In the genomic region with DNA sequence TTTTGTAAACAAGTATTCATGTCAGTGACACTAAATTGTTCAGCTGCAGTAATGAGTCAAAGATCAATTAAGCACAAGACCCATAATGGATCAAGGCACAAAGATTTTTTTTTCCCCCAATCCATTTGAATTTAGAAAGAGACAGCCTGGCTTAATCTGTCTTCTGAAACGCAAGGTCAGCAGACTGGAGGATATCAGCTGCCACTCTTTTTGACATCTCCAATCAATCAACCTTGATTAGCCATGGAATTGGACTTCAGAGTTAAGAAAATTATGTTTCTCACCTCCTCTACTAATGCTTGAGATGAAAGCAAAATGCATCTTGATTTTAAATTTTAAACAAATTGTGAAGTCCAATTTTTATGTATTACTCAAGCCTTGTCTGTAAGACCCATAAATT, we compare ENCODE assay signal across 25 cellular contexts.
DNase-seq lines count a peak whose midpoint lies in the region; ATAC-seq, FAIRE-seq and TF ChIP-seq lines count a peak whose summit lies in the region.
"Had no signal": no experiment of that assay in that cellular context is flagged by ENCODE, and none has a peak within 500 bp of the region (broad histone marks: within the 10 kb centered on the region; RNA-seq: fewer than 3 reads in every experiment).

No MANE protein-coding gene starts in this region.

- ATAC-seq in SK-N-SH treated with all-trans-retinoic acid at 6 μM for 48 hours = no peak
- no peak for ATAC-seq in CD8-positive, alpha-beta T cell
- ATAC-seq: A549, GM12878 had no signal

- H3K4ac ChIP-seq in H1 (replicated peaks; ENCODE audit: insufficient read length, low read depth, low read length) = no peak overlapping the region

- H3K27ac ChIP-seq in SK-N-SH (ENCODE audit: low read depth in 2 of 2, low read length in 1 of 2) (no peak overlapping the region), H1 (ENCODE audit: low read depth, low read length) (no peak overlapping the region)
- no peak overlapping the region for H3K27ac ChIP-seq in CD8-positive, alpha-beta T cell (ENCODE audit: low read depth, low read length)
- H3K27ac ChIP-seq: 22Rv1; A549; BLaER1 treated with 17β-estradiol and CSF1 and Interleukin-3, amounts not matched to agents 10 nM and 100 nM; C4-2B had no signal

- H3K56ac ChIP-seq in H1 (replicated peaks; ENCODE audit: insufficient read length, low read depth, low read length) = no peak overlapping the region

- TF ChIP-seq EP300 in SK-N-SH (IDR thresholded peaks at IDR 0.05; ENCODE audit: borderline replicate concordance in 1 of 2, low read depth in 1 of 2, low read length in 1 of 2) (peak in 1 of 2 experiments; percentile 85; a peak in 2 of 4 replicates), H1 (IDR thresholded peaks at IDR 0.05; ENCODE audit: borderline replicate concordance in 1 of 2, low read depth in 2 of 2, low read length in 2 of 2) (no peak)

- no peak overlapping the region for H3K27ac Mint-ChIP-seq in CD8-positive, alpha-beta T cell
- H3K27ac Mint-ChIP-seq: B cell; CD4-positive, alpha-beta T cell; CD8-positive, alpha-beta memory T cell had no signal

- H3K27me3 ChIP-seq in SK-N-SH (ENCODE audit: insufficient read depth) (no peaks in the 10 kb centered on the region), H1 (replicated peaks in 1 of 4; ENCODE audit: control insufficient read depth in 3 of 4, extremely low read depth in 1 of 4, insufficient read depth in 3 of 4, low read length in 3 of 4) (no peaks in the 10 kb centered on the region)
- H3K27me3 ChIP-seq in CD8-positive, alpha-beta T cell (ENCODE audit: insufficient read depth, low read length) = no peaks in the 10 kb centered on the region
- H3K27me3 ChIP-seq: BLaER1 treated with 17β-estradiol and CSF1 and Interleukin-3, amounts not matched to agents 10 nM and 100 nM had no signal

- H3K4me1 Mint-ChIP-seq in CD8-positive, alpha-beta T cell (ENCODE audit: low read depth) = no peaks in the 10 kb centered on the region
- H3K4me1 Mint-ChIP-seq: B cell; CD8-positive, alpha-beta memory T cell had no signal

- H4K8ac ChIP-seq in H1 (ENCODE audit: extremely low read depth, insufficient read depth, low read length) = no peak overlapping the region

- TF ChIP-seq CTCF in SK-N-SH (IDR thresholded peaks at IDR 0.05) (no peak), H1 (IDR thresholded peaks at IDR 0.05; ENCODE audit: control extremely low read depth in 1 of 3, insufficient read depth in 1 of 3, low read depth in 1 of 3, low read length in 3 of 3) (no peak)
- TF ChIP-seq CTCF in CD8-positive, alpha-beta T cell (IDR thresholded peaks at IDR 0.05) = no peak

- no peaks in the 10 kb centered on the region for H3K9me2 ChIP-seq in SK-N-SH

- H2AK5ac ChIP-seq in H1 (ENCODE audit: low read depth, low read length) = no peak overlapping the region

- H3K18ac ChIP-seq in H1 (ENCODE audit: extremely low read depth, low read length) = no peak overlapping the region

- TF ChIP-seq POLR2A in H1 (IDR thresholded peaks at IDR 0.05; ENCODE audit: control extremely low read depth in 1 of 2, low read depth in 2 of 2, low read length in 2 of 2) = no peak

- no peak overlapping the region for H2BK15ac ChIP-seq in H1 (ENCODE audit: low read length)

- H3K4me3 ChIP-seq in SK-N-SH (ENCODE audit: low read depth in 2 of 2, low read length in 1 of 2) (no peak overlapping the region), H1 (ENCODE audit: extremely low read depth in 1 of 4, insufficient read depth in 2 of 4, low read depth in 3 of 4, low read length in 4 of 4) (no peak overlapping the region)
- H3K4me3 ChIP-seq in CD8-positive, alpha-beta T cell (ENCODE audit: low read depth, low read length) = no peak overlapping the region
- H3K4me3 ChIP-seq: A549; BLaER1 treated with 17β-estradiol and CSF1 and Interleukin-3, amounts not matched to agents 10 nM and 100 nM; GM12878 had no signal

- WGBS in SK-N-SH (ENCODE audit: low lambda C conversion rate) = 12% methylated on average over 1 of the region's 1 CpG
- whole genome bisulfite sequencing in H1 (ENCODE audit: extremely low coverage in 1 of 2, insufficient coverage in 1 of 2, insufficient read length in 1 of 2, insufficient replicate concordance in 2 of 2, low coverage in 1 of 2, low lambda C conversion rate in 2 of 2, missing lambda C conversion rate in 1 of 2), 2 experiments = 88% methylated on average over 1 of the region's 1 CpG; no CpG with 5 or more reads in 1 of the 2 experiments

- POLR2A ChIA-PET in SK-N-SH (lab: Yijun Ruan, JAX) (no interaction called here), H1 (lab: Charles Lee; ENCODE audit: partially characterized antibody) (no interaction called here)
- POLR2A ChIA-PET in CD8-positive, alpha-beta T cell (lab: Charles Lee) = no interaction called here

- H2BK5ac ChIP-seq in H1 (ENCODE audit: low read depth, low read length) = no peak overlapping the region

- no peaks in the 10 kb centered on the region for H3F3A ChIP-seq in SK-N-SH (replicated peaks; ENCODE audit: insufficient read depth)

- no peaks in the 10 kb centered on the region for H3K36me3 Mint-ChIP-seq in CD8-positive, alpha-beta T cell
- H3K36me3 Mint-ChIP-seq: CD8-positive, alpha-beta memory T cell had no signal

- no peak overlapping the region for H3K14ac ChIP-seq in H1 (ENCODE audit: insufficient read length)

- no peaks in the 10 kb centered on the region for H3K9me3 Mint-ChIP-seq in CD8-positive, alpha-beta T cell

- H3K23ac ChIP-seq in H1 (ENCODE audit: insufficient read length) = no peak overlapping the region

- H3K36me3 ChIP-seq in SK-N-SH (replicated peaks in 1 of 2; ENCODE audit: control insufficient read depth in 1 of 2, insufficient read depth in 2 of 2, low read length in 1 of 2) = no peaks in the 10 kb centered on the region
- no peaks in the 10 kb centered on the region for H3K36me3 ChIP-seq in H1 (ENCODE audit: control insufficient read depth in 2 of 4, insufficient read depth in 4 of 4, low read length in 3 of 4)
- no peaks in the 10 kb centered on the region for H3K36me3 ChIP-seq in CD8-positive, alpha-beta T cell (ENCODE audit: insufficient read depth, low read length)
- H3K36me3 ChIP-seq: BLaER1 treated with 17β-estradiol and CSF1 and Interleukin-3, amounts not matched to agents 10 nM and 100 nM had no signal

- H3K27me3 Mint-ChIP-seq in CD8-positive, alpha-beta T cell (ENCODE audit: low read depth) = no peaks in the 10 kb centered on the region
- H3K27me3 Mint-ChIP-seq: B cell; CD4-positive, alpha-beta T cell; CD8-positive, alpha-beta memory T cell had no signal

- FAIRE-seq in H1 (lab: Jason Lieb, UNC) = no peak
- FAIRE-seq: A549, GM12878, GM12892, GM18507 had no signal

- no peaks in the 10 kb centered on the region; a peak in 1 of 4 replicates for H3K4me1 ChIP-seq in SK-N-SH (ENCODE audit: control insufficient read depth in 1 of 2, insufficient read depth in 2 of 2, low read depth in 1 of 2, low read length in 1 of 2)
- H3K4me1 ChIP-seq in H1 (replicated peaks in 1 of 4; ENCODE audit: control insufficient read depth in 3 of 4, insufficient read depth in 4 of 4, low read length in 3 of 4) = no peaks in the 10 kb centered on the region
- H3K4me1 ChIP-seq in CD8-positive, alpha-beta T cell (ENCODE audit: insufficient read depth, low read length) = no peaks in the 10 kb centered on the region
- H3K4me1 ChIP-seq: A549; BLaER1 treated with 17β-estradiol and CSF1 and Interleukin-3, amounts not matched to agents 10 nM and 100 nM had no signal

- no peak overlapping the region for H2BK20ac ChIP-seq in H1 (ENCODE audit: low read length)

- H3K9ac ChIP-seq in SK-N-SH (no peak overlapping the region), H1 (replicated peaks in 1 of 4; ENCODE audit: extremely low read depth in 1 of 4, low read depth in 3 of 4, low read length in 3 of 4) (no peak overlapping the region)
- H3K9ac ChIP-seq: BLaER1 treated with 17β-estradiol and CSF1 and Interleukin-3, amounts not matched to agents 10 nM and 100 nM had no signal

- no peak overlapping the region for H4K91ac ChIP-seq in H1 (replicated peaks; ENCODE audit: insufficient read length, low read length)

- intact Hi-C loops in CD8-positive, alpha-beta T cell (cut with DNase I, micrococcal nuclease) = no loop called here

- CTCF ChIA-PET in SK-N-SH (lab: Yijun Ruan, JAX) (no interaction called here), H1 (lab: Charles Lee; ENCODE audit: partially characterized antibody) (no interaction called here)
- CTCF ChIA-PET in CD8-positive, alpha-beta T cell (lab: Charles Lee) = no interaction called here

- DNase-seq in SK-N-SH = no peak
- DNase-seq in SK-N-DZ (ENCODE audit: low spot score) = peak; percentile 89
- DNase-seq in H1 (ENCODE audit: low read depth in 1 of 2, low spot score in 2 of 2) = no peak
- DNase-seq in NCI-H1092 (lab: John Stamatoyannopoulos, UW) = no peak
- DNase-seq in CD8-positive, alpha-beta T cell = no peak
- DNase-seq: AML-193; CD4-positive, alpha-beta T cell; CD8-positive, alpha-beta memory T cell; COR-L47; DMS 273 treated with DMSO at 0.1 percent for 48 hours; DMS153; DMS53; DMS79; DND-41; EL; GDM1 had no signal

- H2BK12ac ChIP-seq in H1 (ENCODE audit: low read depth, low read length) = no peak overlapping the region

- H2AFZ ChIP-seq in SK-N-SH (ENCODE audit: low read depth) (no peak overlapping the region), H1 (ENCODE audit: low read length) (no peak overlapping the region)

- H3K9me3 ChIP-seq in SK-N-SH (no peaks in the 10 kb centered on the region), H1 (ENCODE audit: insufficient read depth in 2 of 2, low read depth in 1 of 2, low read length in 1 of 2) (peaks cover 0 to 2% of the 10 kb centered on the region in 2 experiments; a peak in 1 of 4 replicates)
- H3K9me3 ChIP-seq in CD8-positive, alpha-beta T cell (ENCODE audit: low read length) = no peaks in the 10 kb centered on the region
- H3K9me3 ChIP-seq: A549; BLaER1 treated with 17β-estradiol and CSF1 and Interleukin-3, amounts not matched to agents 10 nM and 100 nM had no signal

- TF ChIP-seq RAD21 in SK-N-SH (IDR thresholded peaks at IDR 0.05; ENCODE audit: low read length) = no peak
- no peak for TF ChIP-seq RAD21 in H1 (IDR thresholded peaks at IDR 0.05 in 1 of 2, conservative IDR thresholded peaks at IDR 0.05 in 1 of 2; ENCODE audit: low read depth in 2 of 2, low read length in 2 of 2)

- no peaks in the 10 kb centered on the region for H3K79me2 ChIP-seq in SK-N-SH (ENCODE audit: insufficient read depth)
- no peaks in the 10 kb centered on the region for H3K79me2 ChIP-seq in H1 (ENCODE audit: control insufficient read depth in 1 of 2, insufficient read depth in 2 of 2, low read length in 2 of 2)

- H4K20me1 ChIP-seq in SK-N-SH (ENCODE audit: insufficient read depth) (no peaks in the 10 kb centered on the region), H1 (replicated peaks in 1 of 2; ENCODE audit: control insufficient read depth in 1 of 2, insufficient read depth in 2 of 2, low read length in 2 of 2) (no peaks in the 10 kb centered on the region)
- H4K20me1 ChIP-seq: BLaER1 treated with 17β-estradiol and CSF1 and Interleukin-3, amounts not matched to agents 10 nM and 100 nM had no signal

- no peak overlapping the region for H2BK120ac ChIP-seq in H1 (replicated peaks; ENCODE audit: low read depth, low read length)

- H3K23me2 ChIP-seq in H1 (ENCODE audit: low read depth, low read length) = peaks cover 2% of the 10 kb centered on the region; the same call in 1 of the 2 replicates

- no peak overlapping the region for H4K5ac ChIP-seq in H1 (ENCODE audit: insufficient read length, low read depth, low read length)

- H3K4me2 ChIP-seq in SK-N-SH (no peak overlapping the region), H1 (ENCODE audit: insufficient read depth in 1 of 2, low read depth in 2 of 2, low read length in 2 of 2) (no peak overlapping the region)
- H3K4me2 ChIP-seq: A549; BLaER1 treated with 17β-estradiol and CSF1 and Interleukin-3, amounts not matched to agents 10 nM and 100 nM had no signal

- H3K79me1 ChIP-seq in H1 (ENCODE audit: low read depth, low read length) = no peaks in the 10 kb centered on the region

- no peak overlapping the region for H3K4me3 Mint-ChIP-seq in CD8-positive, alpha-beta T cell
- H3K4me3 Mint-ChIP-seq: B cell; CD4-positive, alpha-beta T cell; CD8-positive, alpha-beta memory T cell had no signal
